ENCODE assay signal across 2 cellular contexts in genomic region chr1:17188217-17188616, GRCh38.
A peak's percentile ranks its signal among the peaks of the same experiment; 100 is the strongest.
TF ChIP-seq lines count a peak whose summit lies in the region.

No MANE protein-coding gene starts in this region.

TF ChIP-seq in HEK293, 187 proteins besides CTCF, POLR2A, EP300 and RAD21 (continued from another document):
- TF ChIP-seq ZNF664 (tag by site-specific recombination; IDR thresholded peaks at IDR 0.05), result peak; percentile 90
TF ChIP-seq in HEK293: peak in this region for 2.

TF ChIP-seq in IMR-90, 13 proteins besides CTCF, POLR2A, EP300 and RAD21 (continued from another document):
- TF ChIP-seq USF2 (IDR thresholded peaks at IDR 0.05; ENCODE audit: low read depth, low read length), result no peak
- TF ChIP-seq ELK1 (IDR thresholded peaks at IDR 0.05; ENCODE audit: borderline replicate concordance, low read depth, low read length), result no peak
- no peak for TF ChIP-seq RCOR1 (IDR thresholded peaks at IDR 0.05; ENCODE audit: insufficient replicate concordance, low read length)
- TF ChIP-seq SMC3 (IDR thresholded peaks at IDR 0.05; ENCODE audit: low read depth, low read length), result no peak
- no peak for TF ChIP-seq RFX5 (IDR thresholded peaks at IDR 0.05; ENCODE audit: low read depth, low read length)
- TF ChIP-seq MAZ (IDR thresholded peaks at IDR 0.05; ENCODE audit: borderline replicate concordance, low read depth, low read length), result no peak
- TF ChIP-seq FOS (IDR thresholded peaks at IDR 0.05; ENCODE audit: low read depth, low read length), result no peak
- no peak for TF ChIP-seq CEBPB (IDR thresholded peaks at IDR 0.05; ENCODE audit: low read depth, low read length)
- TF ChIP-seq NFE2L2 (IDR thresholded peaks at IDR 0.05; ENCODE audit: low read depth, low read length), result no peak
- TF ChIP-seq MAFK (IDR thresholded peaks at IDR 0.05; ENCODE audit: low read depth, low read length), result no peak
- TF ChIP-seq MXI1 (IDR thresholded peaks at IDR 0.05; ENCODE audit: borderline replicate concordance, low read depth, low read length), result no peak
- TF ChIP-seq CHD1 (IDR thresholded peaks at IDR 0.05; ENCODE audit: low read depth, low read length), result no peak
